1 cellular context compared by ENCODE assay signal in the genomic region with DNA sequence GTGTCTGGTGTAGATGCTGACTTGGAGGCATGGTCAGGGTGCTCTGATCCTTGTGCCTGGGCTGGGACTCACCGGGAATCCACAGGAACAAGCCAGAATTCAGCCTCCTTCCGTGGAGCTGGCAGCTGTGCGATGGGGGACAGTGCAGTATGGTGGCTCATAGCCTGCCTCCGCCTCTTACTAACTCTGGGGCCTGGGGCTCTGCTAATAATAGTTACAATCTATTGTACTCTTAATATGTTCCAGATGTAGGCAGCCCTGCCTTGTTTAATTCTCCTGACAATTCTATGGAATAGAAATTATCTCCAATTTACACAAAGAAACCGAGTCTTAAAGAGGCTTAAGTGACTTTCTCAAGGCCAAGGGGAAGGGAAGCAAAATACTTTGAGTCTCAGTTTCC.
TF ChIP-seq lines count a peak whose summit lies in the region.

No MANE protein-coding gene starts in this region.

TF ChIP-seq in HepG2, 621 proteins besides CTCF, POLR2A, EP300 and RAD21 (continued from another document):
- TF ChIP-seq, protein P1, sequence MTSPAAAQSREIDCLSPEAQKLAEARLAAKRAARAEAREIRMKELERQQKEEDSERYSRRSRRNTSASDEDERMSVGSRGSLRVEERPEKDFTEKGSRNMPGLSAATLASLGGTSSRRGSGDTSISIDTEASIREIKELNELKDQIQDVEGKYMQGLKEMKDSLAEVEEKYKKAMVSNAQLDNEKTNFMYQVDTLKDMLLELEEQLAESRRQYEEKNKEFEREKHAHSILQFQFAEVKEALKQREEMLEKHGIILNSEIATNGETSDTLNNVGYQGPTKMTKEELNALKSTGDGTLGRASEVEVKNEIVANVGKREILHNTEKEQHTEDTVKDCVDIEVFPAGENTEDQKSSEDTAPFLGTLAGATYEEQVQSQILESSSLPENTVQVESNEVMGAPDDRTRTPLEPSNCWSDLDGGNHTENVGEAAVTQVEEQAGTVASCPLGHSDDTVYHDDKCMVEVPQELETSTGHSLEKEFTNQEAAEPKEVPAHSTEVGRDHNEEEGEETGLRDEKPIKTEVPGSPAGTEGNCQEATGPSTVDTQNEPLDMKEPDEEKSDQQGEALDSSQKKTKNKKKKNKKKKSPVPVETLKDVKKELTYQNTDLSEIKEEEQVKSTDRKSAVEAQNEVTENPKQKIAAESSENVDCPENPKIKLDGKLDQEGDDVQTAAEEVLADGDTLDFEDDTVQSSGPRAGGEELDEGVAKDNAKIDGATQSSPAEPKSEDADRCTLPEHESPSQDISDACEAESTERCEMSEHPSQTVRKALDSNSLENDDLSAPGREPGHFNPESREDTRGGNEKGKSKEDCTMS (CRISPR knock-in tag; conservative IDR thresholded peaks at IDR 0.05), result no peak
- TF ChIP-seq ZBTB7B (CRISPR knock-in tag; IDR thresholded peaks at IDR 0.05) (no peak), ZNF550 (CRISPR knock-in tag; IDR thresholded peaks at IDR 0.05; ENCODE audit: borderline replicate concordance) (no peak), ZSCAN22 (CRISPR knock-in tag; IDR thresholded peaks at IDR 0.05) (no peak), MXD4 (CRISPR knock-in tag; IDR thresholded peaks at IDR 0.05) (no peak), ZNF207 (IDR thresholded peaks at IDR 0.05; ENCODE audit: borderline replicate concordance) (no peak), MIER2 (CRISPR knock-in tag; IDR thresholded peaks at IDR 0.05) (no peak)
- TF ChIP-seq, protein P2, sequence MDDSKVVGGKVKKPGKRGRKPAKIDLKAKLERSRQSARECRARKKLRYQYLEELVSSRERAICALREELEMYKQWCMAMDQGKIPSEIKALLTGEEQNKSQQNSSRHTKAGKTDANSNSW (CRISPR knock-in tag; IDR thresholded peaks at IDR 0.05; ENCODE audit: borderline replicate concordance), result no peak
- TF ChIP-seq, protein P3, sequence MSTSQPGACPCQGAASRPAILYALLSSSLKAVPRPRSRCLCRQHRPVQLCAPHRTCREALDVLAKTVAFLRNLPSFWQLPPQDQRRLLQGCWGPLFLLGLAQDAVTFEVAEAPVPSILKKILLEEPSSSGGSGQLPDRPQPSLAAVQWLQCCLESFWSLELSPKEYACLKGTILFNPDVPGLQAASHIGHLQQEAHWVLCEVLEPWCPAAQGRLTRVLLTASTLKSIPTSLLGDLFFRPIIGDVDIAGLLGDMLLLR (CRISPR knock-in tag; IDR thresholded peaks at IDR 0.05), result no peak
- TF ChIP-seq, protein P4, sequence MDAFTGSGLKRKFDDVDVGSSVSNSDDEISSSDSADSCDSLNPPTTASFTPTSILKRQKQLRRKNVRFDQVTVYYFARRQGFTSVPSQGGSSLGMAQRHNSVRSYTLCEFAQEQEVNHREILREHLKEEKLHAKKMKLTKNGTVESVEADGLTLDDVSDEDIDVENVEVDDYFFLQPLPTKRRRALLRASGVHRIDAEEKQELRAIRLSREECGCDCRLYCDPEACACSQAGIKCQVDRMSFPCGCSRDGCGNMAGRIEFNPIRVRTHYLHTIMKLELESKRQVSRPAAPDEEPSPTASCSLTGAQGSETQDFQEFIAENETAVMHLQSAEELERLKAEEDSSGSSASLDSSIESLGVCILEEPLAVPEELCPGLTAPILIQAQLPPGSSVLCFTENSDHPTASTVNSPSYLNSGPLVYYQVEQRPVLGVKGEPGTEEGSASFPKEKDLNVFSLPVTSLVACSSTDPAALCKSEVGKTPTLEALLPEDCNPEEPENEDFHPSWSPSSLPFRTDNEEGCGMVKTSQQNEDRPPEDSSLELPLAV (CRISPR knock-in tag; conservative IDR thresholded peaks at IDR 0.05; ENCODE audit: low read depth), result no peak
